In the genomic region with DNA sequence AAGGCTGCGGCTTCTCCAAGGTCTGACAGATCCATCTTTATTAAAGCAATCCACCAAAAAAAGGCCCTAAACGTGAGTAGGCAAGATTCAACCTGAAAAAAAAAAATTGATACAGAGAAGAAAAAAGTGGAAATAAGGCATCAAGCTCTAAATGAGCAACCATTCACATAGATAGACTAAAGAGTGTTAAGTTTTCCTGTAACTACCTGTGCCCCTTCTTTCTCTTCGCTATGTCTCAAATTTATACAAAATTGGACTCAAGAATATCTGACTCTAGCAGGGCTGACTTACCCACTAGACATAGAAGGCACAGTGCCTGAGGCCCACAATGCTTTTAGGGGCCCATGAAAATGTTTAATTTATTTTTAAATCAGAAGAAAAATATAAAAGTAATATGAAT, we compare ENCODE assay signal across 27 cellular contexts. TPM values are rescaled to one million over a fixed set of nuclear protein-coding genes. Genes with fewer than 3 reads are reported as not detected.
"Had no signal": no experiment of that assay in that cellular context is flagged by ENCODE, and none has a peak within 500 bp of the region (broad histone marks: within the 10 kb centered on the region; RNA-seq: fewer than 3 reads in every experiment).

A gene (minus strand): TSS at position 101 of the 400 bp plus-strand sequence. CDS start 66 bp downstream, at position 35.

- H2AFZ ChIP-seq: hepatocyte had no signal

- H3K36me3 Mint-ChIP-seq: memory B cell; naive thymus-derived CD4-positive, alpha-beta T cell; natural killer cell treated with Interleukin-12 subunit alpha and Interleukin-12 subunit beta and Interleukin-15 and Interleukin-18, amount 100 ng/mL, for 72 hours; stimulated activated effector memory CD8-positive, alpha-beta T cell treated with anti-CD3 and anti-CD28 coated beads, Interleukin-12 subunit alpha, Interleukin-12 subunit beta, amount 100 ng/mL, for 72 hours had no signal

- H3K9me3 Mint-ChIP-seq: memory B cell; naive thymus-derived CD4-positive, alpha-beta T cell; natural killer cell treated with Interleukin-12 subunit alpha and Interleukin-12 subunit beta and Interleukin-15 and Interleukin-18, amount 100 ng/mL, for 72 hours; neural crest cell; stimulated activated effector memory CD8-positive, alpha-beta T cell treated with anti-CD3 and anti-CD28 coated beads, Interleukin-12 subunit alpha, Interleukin-12 subunit beta, amount 100 ng/mL, for 72 hours; stimulated activated naive CD8-positive, alpha-beta T cell treated with anti-CD3 and anti-CD28 coated beads, Interleukin-15, Interleukin-2, amounts not matched to agents 100 ng/mL and 50 ng/mL, for 24 hours had no signal

- H3K27ac Mint-ChIP-seq: memory B cell; naive thymus-derived CD4-positive, alpha-beta T cell; natural killer cell treated with Interleukin-12 subunit alpha and Interleukin-12 subunit beta and Interleukin-15 and Interleukin-18, amount 100 ng/mL, for 72 hours; stimulated activated effector memory CD8-positive, alpha-beta T cell treated with anti-CD3 and anti-CD28 coated beads, Interleukin-12 subunit alpha, Interleukin-12 subunit beta, amount 100 ng/mL, for 72 hours; stimulated activated naive CD8-positive, alpha-beta T cell treated with anti-CD3 and anti-CD28 coated beads, Interleukin-15, Interleukin-2, amounts not matched to agents 100 ng/mL and 50 ng/mL, for 24 hours had no signal

- H3K79me2 ChIP-seq: hepatocyte had no signal

- H3K9me3 ChIP-seq: heart right ventricle, left ventricle myocardium inferior, mucosa of descending colon, pancreas, prostate gland, tibial nerve, upper lobe of left lung, vagina had no signal

- H3K4me1 ChIP-seq: pancreas, prostate gland, tibial nerve, upper lobe of left lung had no signal

- DNase-seq: heart right ventricle; left ventricle myocardium inferior; midbrain; mucosa of descending colon; naive thymus-derived CD4-positive, alpha-beta T cell; nucleus accumbens; pancreas; posterior cingulate gyrus; retina; right cardiac atrium; stimulated activated CD4-positive, alpha-beta T cell treated with anti-CD3 and anti-CD28 coated beads, Interleukin-12 subunit alpha, Interleukin-12 subunit beta, amount 100 ng/mL, for 4 hours; stimulated activated CD4-positive, alpha-beta T cell treated with anti-CD3 and anti-CD28 coated beads, Interleukin-4, amount 100 ng/mL, for 24 hours; stimulated activated naive CD4-positive, alpha-beta T cell; upper lobe of left lung had no signal

- H3K4me1 Mint-ChIP-seq: memory B cell; neural crest cell; stimulated activated effector memory CD8-positive, alpha-beta T cell treated with anti-CD3 and anti-CD28 coated beads, Interleukin-12 subunit alpha, Interleukin-12 subunit beta, amount 100 ng/mL, for 72 hours had no signal

- H3K4me3 Mint-ChIP-seq: memory B cell; naive thymus-derived CD4-positive, alpha-beta T cell; natural killer cell treated with Interleukin-12 subunit alpha and Interleukin-12 subunit beta and Interleukin-15 and Interleukin-18, amount 100 ng/mL, for 72 hours; neural crest cell; stimulated activated effector memory CD8-positive, alpha-beta T cell treated with anti-CD3 and anti-CD28 coated beads, Interleukin-12 subunit alpha, Interleukin-12 subunit beta, amount 100 ng/mL, for 72 hours; stimulated activated naive CD8-positive, alpha-beta T cell treated with anti-CD3 and anti-CD28 coated beads, Interleukin-15, Interleukin-2, amounts not matched to agents 100 ng/mL and 50 ng/mL, for 24 hours had no signal

- H3K36me3 ChIP-seq: heart right ventricle, left ventricle myocardium inferior, pancreas, prostate gland, tibial nerve, upper lobe of left lung, vagina had no signal

- H3K4me3 ChIP-seq: heart right ventricle, hepatocyte, left ventricle myocardium inferior, mucosa of descending colon, pancreas, prostate gland, skin epidermis, tibial nerve, upper lobe of left lung, vagina had no signal

- H3K27me3 ChIP-seq: heart right ventricle, hepatocyte, pancreas, tibial nerve, upper lobe of left lung, vagina had no signal

- H3K27ac ChIP-seq: heart right ventricle, hepatocyte, left ventricle myocardium inferior, pancreas, prostate gland, skin epidermis, tibial nerve, upper lobe of left lung, vagina had no signal

- ATAC-seq: heart right ventricle; mucosa of descending colon; naive thymus-derived CD4-positive, alpha-beta T cell; natural killer cell treated with Interleukin-12 subunit alpha and Interleukin-12 subunit beta and Interleukin-15 and Interleukin-18, amount 100 ng/mL, for 72 hours; pancreas; right cardiac atrium; sciatic nerve; stimulated activated effector memory CD8-positive, alpha-beta T cell treated with anti-CD3 and anti-CD28 coated beads, Interleukin-12 subunit alpha, Interleukin-12 subunit beta, amount 100 ng/mL, for 72 hours had no signal

- H3K27me3 Mint-ChIP-seq: stimulated activated naive CD8-positive, alpha-beta T cell treated with anti-CD3 and anti-CD28 coated beads, Interleukin-15, Interleukin-2, amounts not matched to agents 100 ng/mL and 50 ng/mL, for 24 hours had no signal

- H3K4me2 ChIP-seq: hepatocyte had no signal

RNA-seq across cellular contexts. Expression of the gene that starts here (rescaled TPM):
- total RNA-seq: kidney epithelial cell, subcutaneous adipose tissue, vagina had no signal
- polyA plus RNA-seq: naive thymus-derived CD4-positive, alpha-beta T cell had no signal
